In genomic region chr4:53103489-53103888, GRCh38 we compare ENCODE assay signal across 27 cellular contexts.
"Had no signal": no experiment of that assay in that cellular context is flagged by ENCODE, and none has a peak within 500 bp of the region (broad histone marks: within the 10 kb centered on the region; RNA-seq: fewer than 3 reads in every experiment).

No MANE protein-coding gene starts in this region.

- ATAC-seq: natural killer cell; psoas muscle; sciatic nerve; stimulated activated effector memory CD8-positive, alpha-beta T cell treated with anti-CD3 and anti-CD28 coated beads, Interleukin-12 subunit alpha, Interleukin-12 subunit beta, amount 100 ng/mL, for 72 hours; upper lobe of right lung had no signal

- H3K4me1 ChIP-seq: neural progenitor cell, parathyroid adenoma, psoas muscle, spleen, suprapubic skin had no signal

- H3K36me3 ChIP-seq: neural progenitor cell, neutrophil, right atrium auricular region, suprapubic skin, thoracic aorta, tibial artery, upper lobe of right lung had no signal

- H3K27ac Mint-ChIP-seq: immature natural killer cell; mesothelial cell of epicardium; naive B cell; natural killer cell; nephron progenitor cell; neural progenitor cell; stimulated activated effector memory CD8-positive, alpha-beta T cell treated with anti-CD3 and anti-CD28 coated beads, Interleukin-12 subunit alpha, Interleukin-12 subunit beta, amount 100 ng/mL, for 72 hours; stimulated activated naive CD8-positive, alpha-beta T cell treated with anti-CD3 and anti-CD28 coated beads, Interleukin-15, Interleukin-2, amounts not matched to agents 100 ng/mL and 50 ng/mL, for 24 hours had no signal

- H3K27me3 ChIP-seq: neural progenitor cell, neutrophil, right atrium auricular region, spleen, suprapubic skin, tibial artery, upper lobe of right lung had no signal

- H3K27me3 Mint-ChIP-seq: naive B cell; stimulated activated naive CD8-positive, alpha-beta T cell treated with anti-CD3 and anti-CD28 coated beads, Interleukin-15, Interleukin-2, amounts not matched to agents 100 ng/mL and 50 ng/mL, for 24 hours had no signal

- H3K36me3 Mint-ChIP-seq: neural progenitor cell; stimulated activated effector memory CD8-positive, alpha-beta T cell treated with anti-CD3 and anti-CD28 coated beads, Interleukin-12 subunit alpha, Interleukin-12 subunit beta, amount 100 ng/mL, for 72 hours had no signal

- DNase-seq: hypothalamus; immature natural killer cell; kidney; mesendoderm; naive B cell; natural killer cell; nephron progenitor cell; occipital lobe; psoas muscle; small intestine; spleen; stimulated activated CD4-positive, alpha-beta T cell treated with anti-CD3 and anti-CD28 coated beads, Interleukin-4, amount 100 ng/mL, for 24 hours; stimulated activated naive CD4-positive, alpha-beta T cell; tibial artery; trophoblast cell; upper lobe of right lung had no signal

- H3K4me3 Mint-ChIP-seq: immature natural killer cell; mesothelial cell of epicardium; naive B cell; natural killer cell; nephron progenitor cell; neural progenitor cell; stimulated activated effector memory CD8-positive, alpha-beta T cell treated with anti-CD3 and anti-CD28 coated beads, Interleukin-12 subunit alpha, Interleukin-12 subunit beta, amount 100 ng/mL, for 72 hours; stimulated activated naive CD8-positive, alpha-beta T cell treated with anti-CD3 and anti-CD28 coated beads, Interleukin-15, Interleukin-2, amounts not matched to agents 100 ng/mL and 50 ng/mL, for 24 hours had no signal

- H3K9me3 ChIP-seq: neutrophil, psoas muscle, suprapubic skin, tibial artery, upper lobe of right lung had no signal

- H3K27ac ChIP-seq: neural progenitor cell, neutrophil, parathyroid adenoma, psoas muscle, right atrium auricular region, spleen, suprapubic skin, thoracic aorta, tibial artery, upper lobe of right lung had no signal

- H3K4me1 Mint-ChIP-seq: immature natural killer cell, neural progenitor cell had no signal

- H3K4me3 ChIP-seq: lung, neural progenitor cell, psoas muscle, right atrium auricular region, spleen, suprapubic skin, thoracic aorta, tibial artery, upper lobe of right lung had no signal
